ENCODE assay signal across 29 cellular contexts in genomic region chr11:80144932-80145612, GRCh38.
DNase-seq lines count a peak whose midpoint lies in the region; ATAC-seq and TF ChIP-seq lines count a peak whose summit lies in the region.
"Had no signal": no experiment of that assay in that cellular context is flagged by ENCODE, and none has a peak within 500 bp of the region (broad histone marks: within the 10 kb centered on the region; RNA-seq: fewer than 3 reads in every experiment).

No MANE protein-coding gene starts in this region.

- H3K4me1 ChIP-seq in GM23338 (ENCODE audit: insufficient read depth) (peaks cover 18% of the 10 kb centered on the region), OCI-LY3 (ENCODE audit: low read length) (peaks cover 16% of the 10 kb centered on the region)
- H3K4me1 ChIP-seq: gastroesophageal sphincter, parathyroid adenoma had no signal

- H3K27me3 ChIP-seq in GM23338 (ENCODE audit: insufficient read depth): no peaks in the 10 kb centered on the region
- no peaks in the 10 kb centered on the region for H3K27me3 ChIP-seq in OCI-LY3 (ENCODE audit: low read depth, low read length)
- H3K27me3 ChIP-seq: gastroesophageal sphincter, hepatocyte, MG63 had no signal

- H3K4me1 Mint-ChIP-seq in GM23338: peaks cover 19% of the 10 kb centered on the region
- H3K4me1 Mint-ChIP-seq: activated CD4-positive, alpha-beta T cell treated with anti-CD3 and anti-CD28 coated beads, Interleukin-2, amount 10 ng/mL, durations not matched to agents 7 days and 5 days; CD4-positive, CD25-positive, alpha-beta regulatory T cell; T-cell had no signal

- peaks cover 21% of the 10 kb centered on the region; the same call in 1 of the 2 replicates for H3K9me2 ChIP-seq in GM23338 (ENCODE audit: insufficient read depth)

- H3K27ac ChIP-seq in GM23338 (ENCODE audit: low read depth) (no peak overlapping the region), OCI-LY3 (ENCODE audit: low read length) (no peak overlapping the region)
- H3K27ac ChIP-seq: gastroesophageal sphincter, hepatocyte, KMS-11, parathyroid adenoma, thoracic aorta, WERI-Rb-1 had no signal

- H3K4me3 Mint-ChIP-seq in GM23338: no peak overlapping the region; the same call in 2 of the 3 replicates
- H3K4me3 Mint-ChIP-seq: activated CD4-positive, alpha-beta T cell treated with anti-CD3 and anti-CD28 coated beads, Interleukin-2, amount 10 ng/mL, durations not matched to agents 7 days and 5 days; activated naive CD8-positive, alpha-beta T cell; activated T-cell treated with anti-CD3 and anti-CD28 coated beads, Interleukin-2, amount 50 U/mL, for 24 hours; CD4-positive, CD25-positive, alpha-beta regulatory T cell; stimulated activated naive CD8-positive, alpha-beta T cell treated with anti-CD3 and anti-CD28 coated beads, Interleukin-15, Interleukin-2, amounts not matched to agents 100 ng/mL and 50 ng/mL, for 24 hours; T-cell had no signal

- no peaks in the 10 kb centered on the region for H3K27me3 Mint-ChIP-seq in GM23338 (ENCODE audit: insufficient read depth, low read depth, poor library complexity)
- H3K27me3 Mint-ChIP-seq: activated CD4-positive, alpha-beta T cell treated with anti-CD3 and anti-CD28 coated beads, Interleukin-2, amount 10 ng/mL, durations not matched to agents 7 days and 5 days; activated naive CD8-positive, alpha-beta T cell; activated T-cell treated with anti-CD3 and anti-CD28 coated beads, Interleukin-2, amount 50 U/mL, for 24 hours; CD4-positive, CD25-positive, alpha-beta regulatory T cell; stimulated activated naive CD8-positive, alpha-beta T cell treated with anti-CD3 and anti-CD28 coated beads, Interleukin-15, Interleukin-2, amounts not matched to agents 100 ng/mL and 50 ng/mL, for 24 hours; T-cell had no signal

- H3K36me3 Mint-ChIP-seq in GM23338 (ENCODE audit: low read depth): no peaks in the 10 kb centered on the region
- H3K36me3 Mint-ChIP-seq: activated naive CD8-positive, alpha-beta T cell; CD4-positive, CD25-positive, alpha-beta regulatory T cell; T-cell had no signal

- H3K4me3 ChIP-seq in GM23338: no peak overlapping the region
- H3K4me3 ChIP-seq in OCI-LY3 (ENCODE audit: low read length): no peak overlapping the region; the same call in 1 of the 2 replicates
- H3K4me3 ChIP-seq: gastroesophageal sphincter, hepatocyte, MG63, thoracic aorta had no signal

- H3K79me2 ChIP-seq in GM23338 (replicated peaks; ENCODE audit: insufficient read depth): no peaks in the 10 kb centered on the region
- no peaks in the 10 kb centered on the region for H3K79me2 ChIP-seq in OCI-LY3 (ENCODE audit: low read length)
- H3K79me2 ChIP-seq: hepatocyte, parathyroid adenoma had no signal

- DNase-seq in ACHN (peak; percentile 76), GM23338 (ENCODE audit: low spot score) (no peak), left kidney (ENCODE audit: low read depth, low spot score) (peak; percentile 14), KBM-7 (no peak)
- DNase-seq: activated CD4-positive, alpha-beta T cell treated with anti-CD3 and anti-CD28 coated beads, Interleukin-2, amount 10 ng/mL, durations not matched to agents 7 days and 5 days; activated effector memory CD4-positive, alpha-beta T cell treated with anti-CD3 and anti-CD28 coated beads, Interleukin-2, amount 50 U/mL, for 16 hours; activated T-cell treated with anti-CD3 and anti-CD28 coated beads, Interleukin-2, amount 50 U/mL, for 24 hours; anterior cingulate cortex; CD4-positive, CD25-positive, alpha-beta regulatory T cell; left cardiac atrium; mammary epithelial cell; MG63; NCI-H1105; NCI-H1930; NCI-H524; stimulated activated CD4-positive, alpha-beta T cell treated with anti-CD3 and anti-CD28 coated beads, Interleukin-1b, Interleukin-23, amount 100 ng/mL, for 48 hours; T-cell; WERI-Rb-1 had no signal

- H3K36me3 ChIP-seq in GM23338 (ENCODE audit: insufficient read depth) (no peaks in the 10 kb centered on the region), OCI-LY3 (replicated peaks; ENCODE audit: low read depth, low read length) (no peaks in the 10 kb centered on the region)
- H3K36me3 ChIP-seq: gastroesophageal sphincter, MG63, thoracic aorta, WERI-Rb-1 had no signal

- no peak; the same call in 2 of the 3 replicates for ATAC-seq in GM23338
- ATAC-seq in HG02840 (IDR thresholded peaks at IDR 0.05; ENCODE audit: low FRiP score, unreplicated experiment): no peak
- ATAC-seq in HG02798 (IDR thresholded peaks at IDR 0.05; ENCODE audit: poor library complexity, unreplicated experiment): no peak
- no peak for ATAC-seq in GM21723 (IDR thresholded peaks at IDR 0.05; ENCODE audit: unreplicated experiment)
- ATAC-seq: gastroesophageal sphincter, left cardiac atrium, T-cell had no signal

- peak overlapping the region; percentile 79 for H3K27ac Mint-ChIP-seq in GM23338
- H3K27ac Mint-ChIP-seq: activated CD4-positive, alpha-beta T cell treated with anti-CD3 and anti-CD28 coated beads, Interleukin-2, amount 10 ng/mL, durations not matched to agents 7 days and 5 days; activated naive CD8-positive, alpha-beta T cell; activated T-cell treated with anti-CD3 and anti-CD28 coated beads, Interleukin-2, amount 50 U/mL, for 24 hours; CD4-positive, CD25-positive, alpha-beta regulatory T cell; stimulated activated naive CD8-positive, alpha-beta T cell treated with anti-CD3 and anti-CD28 coated beads, Interleukin-15, Interleukin-2, amounts not matched to agents 100 ng/mL and 50 ng/mL, for 24 hours; T-cell had no signal

- H4K20me1 ChIP-seq in GM23338 (replicated peaks; ENCODE audit: insufficient read depth) (no peaks in the 10 kb centered on the region), OCI-LY3 (ENCODE audit: insufficient read depth, low read length) (no peaks in the 10 kb centered on the region)

- no peaks in the 10 kb centered on the region for H3K9me3 ChIP-seq in OCI-LY3 (ENCODE audit: insufficient read depth, low read length)
- H3K9me3 ChIP-seq: gastroesophageal sphincter, MG63, thoracic aorta had no signal

- H3F3A ChIP-seq in GM23338 (replicated peaks; ENCODE audit: low read depth): no peaks in the 10 kb centered on the region

- in situ Hi-C loops in ACHN (cut with HindIII; ENCODE audit: low pct_ligation_motif_present, low pct_unique_long_range_greater_than_20kb, low sequenced_read_pairs): no loop called here
- in situ Hi-C loops in KBM-7 (cut with MboI; ENCODE audit: low pct_unique_long_range_greater_than_20kb, low sequenced_read_pairs): no loop called here

- H3K9ac ChIP-seq in OCI-LY3 (ENCODE audit: low read length): no peak overlapping the region
- H3K9ac ChIP-seq: KMS-11, parathyroid adenoma had no signal

- peak overlapping the region; percentile 6; the same call in 1 of the 2 replicates for H3K4me2 ChIP-seq in GM23338
- H3K4me2 ChIP-seq in OCI-LY3 (ENCODE audit: low read length): peak overlapping the region; percentile 42
- H3K4me2 ChIP-seq: hepatocyte, KMS-11 had no signal

- no peaks in the 10 kb centered on the region for H3K9me3 Mint-ChIP-seq in GM23338
- H3K9me3 Mint-ChIP-seq: stimulated activated naive CD8-positive, alpha-beta T cell treated with anti-CD3 and anti-CD28 coated beads, Interleukin-15, Interleukin-2, amounts not matched to agents 100 ng/mL and 50 ng/mL, for 24 hours had no signal

- no peak overlapping the region for H2AFZ ChIP-seq in GM23338
- peak overlapping the region; percentile 3; the same call in 1 of the 2 replicates for H2AFZ ChIP-seq in OCI-LY3 (ENCODE audit: low read depth, low read length)
- H2AFZ ChIP-seq: hepatocyte, parathyroid adenoma had no signal

- no peak for TF ChIP-seq CTCF in GM23338 (conservative IDR thresholded peaks at IDR 0.05; ENCODE audit: low read depth in 2 of 2)
- TF ChIP-seq CTCF in OCI-LY3 (IDR thresholded peaks at IDR 0.05; ENCODE audit: low read depth, low read length): no peak

TF ChIP-seq in GM23338, 12 proteins besides CTCF, POLR2A, EP300 and RAD21 (continues in another document):
- TF ChIP-seq, protein P1, sequence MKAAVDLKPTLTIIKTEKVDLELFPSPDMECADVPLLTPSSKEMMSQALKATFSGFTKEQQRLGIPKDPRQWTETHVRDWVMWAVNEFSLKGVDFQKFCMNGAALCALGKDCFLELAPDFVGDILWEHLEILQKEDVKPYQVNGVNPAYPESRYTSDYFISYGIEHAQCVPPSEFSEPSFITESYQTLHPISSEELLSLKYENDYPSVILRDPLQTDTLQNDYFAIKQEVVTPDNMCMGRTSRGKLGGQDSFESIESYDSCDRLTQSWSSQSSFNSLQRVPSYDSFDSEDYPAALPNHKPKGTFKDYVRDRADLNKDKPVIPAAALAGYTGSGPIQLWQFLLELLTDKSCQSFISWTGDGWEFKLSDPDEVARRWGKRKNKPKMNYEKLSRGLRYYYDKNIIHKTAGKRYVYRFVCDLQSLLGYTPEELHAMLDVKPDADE (IDR thresholded peaks at IDR 0.05): no peak
- TF ChIP-seq ZNF114 (CRISPR knock-in tag; IDR thresholded peaks at IDR 0.05) (no peak), CREB1 (CRISPR knock-in tag; IDR thresholded peaks at IDR 0.05; ENCODE audit: low read depth) (no peak), POLR2AphosphoS5 (IDR thresholded peaks at IDR 0.05; ENCODE audit: low read depth) (no peak), STAT1 (IDR thresholded peaks at IDR 0.05; ENCODE audit: unreplicated experiment) (no peak)

Comparison
In these comparisons a context has a peak if more than half of its experiments do, and no peak if none do; other contexts are left out.
1. DNase-seq: peak in ACHN (single experiment) and left kidney (single experiment); none in GM23338 (single experiment) and KBM-7 (single experiment).